In the genomic region with DNA sequence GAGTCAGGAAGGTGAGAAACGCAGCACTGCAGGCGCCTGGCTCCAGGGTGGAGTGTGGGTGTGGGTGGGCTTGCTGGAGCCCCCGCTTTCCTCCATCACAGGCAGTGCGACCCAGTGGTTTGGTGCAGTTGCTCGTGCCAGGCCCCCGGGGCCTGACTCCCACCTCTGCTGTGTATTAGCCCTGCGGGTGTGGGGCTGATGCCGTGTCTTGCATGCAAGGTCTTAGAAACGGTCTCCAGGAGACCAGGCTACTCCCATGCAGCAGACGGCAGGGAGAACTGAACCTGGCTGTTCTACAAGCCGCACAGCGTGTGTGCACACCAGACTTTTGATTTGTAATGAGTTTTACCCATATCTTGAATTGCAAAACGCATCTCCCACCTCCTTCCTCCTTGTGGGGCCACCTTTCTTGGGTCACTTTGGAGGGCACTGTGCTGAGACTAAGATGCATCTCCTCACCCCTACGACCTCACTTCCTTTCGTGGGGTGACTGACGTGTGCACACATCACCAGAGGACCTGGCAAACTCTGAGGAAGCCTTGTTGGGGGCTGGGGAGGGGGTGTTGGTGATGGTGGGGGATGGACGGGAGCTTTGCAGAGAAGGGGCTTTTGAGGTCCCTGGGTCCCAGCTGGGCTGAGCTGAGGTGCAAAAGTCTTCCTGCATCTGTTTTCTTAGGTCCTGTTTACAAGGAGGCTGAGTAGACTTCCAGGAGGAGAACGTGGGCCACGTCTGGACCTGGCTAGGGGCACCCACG, we compare ENCODE assay signal across 10 cellular contexts.
"Had no signal": no experiment of that assay in that cellular context is flagged by ENCODE, and none has a peak within 500 bp of the region (broad histone marks: within the 10 kb centered on the region; RNA-seq: fewer than 3 reads in every experiment).

No MANE protein-coding gene starts in this region.

- H3K4me1 ChIP-seq: left lung, transverse colon had no signal

- DNase-seq: activated CD4-positive, alpha-beta T cell treated with anti-CD3 and anti-CD28 coated beads, Interleukin-2, amount 50 U/mL, for 1 hour; activated CD8-positive, alpha-beta memory T cell treated with anti-CD3 and anti-CD28 coated beads for 24 hours; stimulated activated naive CD4-positive, alpha-beta T cell; transverse colon had no signal

- H3K4me3 ChIP-seq: left lung, skin epidermis, transverse colon had no signal

- H3K27me3 ChIP-seq: transverse colon had no signal

- H3K27ac ChIP-seq: left lung, transverse colon had no signal

- H3K9me3 ChIP-seq: left lung, transverse colon had no signal

- H3K36me3 ChIP-seq: left lung, transverse colon had no signal

- FAIRE-seq: astrocyte, bronchial epithelial cell, endometrium, islet of Langerhans had no signal

- ATAC-seq: left lung had no signal
